Comparison of ENCODE assay signal across 8 cellular contexts in genomic region chr6:52576054-52576391, GRCh38. TPM values are rescaled to one million over a fixed set of nuclear protein-coding genes. Genes with fewer than 3 reads are reported as not detected.
DNase-seq lines count a peak whose midpoint lies in the region; ATAC-seq and TF ChIP-seq lines count a peak whose summit lies in the region.

No MANE protein-coding gene starts in this region.

- no peaks in the 10 kb centered on the region for H3K36me3 Mint-ChIP-seq in natural killer cell treated with Interleukin-12 subunit alpha and Interleukin-12 subunit beta and Interleukin-15 and Interleukin-18, amount 100 ng/mL, for 72 hours

- H4K20me1 ChIP-seq in MM.1S (ENCODE audit: insufficient read depth, low read length), result 0 out of 2 replicates have a peak, but pooled peaks cover 3% of the 10 kb centered on the region

- no peak for ATAC-seq in natural killer cell treated with Interleukin-12 subunit alpha and Interleukin-12 subunit beta and Interleukin-15 and Interleukin-18, amount 100 ng/mL, for 72 hours
- ATAC-seq in HG02840 (IDR thresholded peaks at IDR 0.05; ENCODE audit: low FRiP score, unreplicated experiment), result no peak

- no peaks in the 10 kb centered on the region for H3K9me3 Mint-ChIP-seq in natural killer cell treated with Interleukin-12 subunit alpha and Interleukin-12 subunit beta and Interleukin-15 and Interleukin-18, amount 100 ng/mL, for 72 hours

- no peak overlapping the region for H2AFZ ChIP-seq in MM.1S (ENCODE audit: low read length)

- H3K79me2 ChIP-seq in MM.1S (ENCODE audit: low read length), result peaks cover 58% of the 10 kb centered on the region

- peak overlapping the region; percentile 90 for H3K4me3 Mint-ChIP-seq in natural killer cell treated with Interleukin-12 subunit alpha and Interleukin-12 subunit beta and Interleukin-15 and Interleukin-18, amount 100 ng/mL, for 72 hours

- TF ChIP-seq CTCF in AG10803 (conservative IDR thresholded peaks at IDR 0.05; ENCODE audit: low read length) (no peak), MM.1S (IDR thresholded peaks at IDR 0.05; ENCODE audit: low read length) (no peak)

- H3K36me3 ChIP-seq in MM.1S (replicated peaks; ENCODE audit: insufficient read depth, low read length), result 0 out of 2 replicates have a peak, but pooled peaks cover 5% of the 10 kb centered on the region
- H3K36me3 ChIP-seq in ectodermal cell (ENCODE audit: control insufficient read depth, insufficient read depth, low read length), result no peaks in the 10 kb centered on the region

- no peaks in the 10 kb centered on the region for H3K27me3 Mint-ChIP-seq in natural killer cell treated with Interleukin-12 subunit alpha and Interleukin-12 subunit beta and Interleukin-15 and Interleukin-18, amount 100 ng/mL, for 72 hours

- H3K4me3 ChIP-seq in AG10803 (ENCODE audit: low read length) (peak overlapping the region; percentile 96), MM.1S (ENCODE audit: low read length) (peak overlapping the region; percentile 88), ectodermal cell (ENCODE audit: insufficient read depth, low read depth, low read length) (peak overlapping the region; percentile 65)

- WGBS in ectodermal cell, 2 experiments, result 62 to 71% methylated on average over 8 of the region's 8 CpGs

- H3K9me3 ChIP-seq in MM.1S (replicated peaks; ENCODE audit: insufficient read depth, low read length) (no peaks in the 10 kb centered on the region), ectodermal cell (ENCODE audit: control insufficient read depth, low read length) (no peaks in the 10 kb centered on the region)

- no peaks in the 10 kb centered on the region for H3K9me2 ChIP-seq in MM.1S (replicated peaks; ENCODE audit: insufficient read depth, low read length)

- H3K4me1 ChIP-seq in MM.1S (ENCODE audit: low read length) (peaks cover 24% of the 10 kb centered on the region), ectodermal cell (ENCODE audit: control insufficient read depth, insufficient read depth, low read length) (peaks cover 38% of the 10 kb centered on the region)

- H3K4me2 ChIP-seq in MM.1S (ENCODE audit: low read depth, low read length), result peak overlapping the region; percentile 97

- peaks cover 28 to 37% of the 10 kb centered on the region in 2 donors for H3K4me1 Mint-ChIP-seq in natural killer cell treated with Interleukin-12 subunit alpha and Interleukin-12 subunit beta and Interleukin-15 and Interleukin-18, amount 100 ng/mL, for 72 hours (ENCODE audit: low read depth in 2 of 2)

- H3K27ac ChIP-seq in MM.1S (ENCODE audit: low read length), result peak overlapping the region; percentile 90
- no peak overlapping the region for H3K27ac ChIP-seq in ectodermal cell (ENCODE audit: insufficient read depth, low read depth, low read length, poor library complexity, severe bottlenecking)

- H3K9ac ChIP-seq in MM.1S (ENCODE audit: low read length), result peak overlapping the region; percentile 95

- in situ Hi-C loops in ACHN (cut with HindIII; ENCODE audit: low pct_ligation_motif_present, low pct_unique_long_range_greater_than_20kb, low sequenced_read_pairs), result no loop called here

- H3F3A ChIP-seq in MM.1S (ENCODE audit: insufficient read depth, low read length), result peaks cover 53% of the 10 kb centered on the region

- peak overlapping the region; percentile 51 to 63 for H3K27ac Mint-ChIP-seq in natural killer cell treated with Interleukin-12 subunit alpha and Interleukin-12 subunit beta and Interleukin-15 and Interleukin-18, amount 100 ng/mL, for 72 hours

- DNase-seq in AG10803 (ENCODE audit: low read depth) (no peak), MM.1S (no peak), ACHN (no peak), NCI-H510A treated with DMSO at 0.1 percent for 48 hours (lab: John Stamatoyannopoulos, UW) (no peak), cortex of kidney (lab: John Stamatoyannopoulos, UW) (no peak)
- no peak for DNase-seq in natural killer cell treated with Interleukin-12 subunit alpha and Interleukin-12 subunit beta and Interleukin-15 and Interleukin-18, amount 100 ng/mL, for 72 hours (ENCODE audit: low spot score)

- H3K27me3 ChIP-seq in MM.1S (replicated peaks; ENCODE audit: insufficient read depth, low read length) (no peaks in the 10 kb centered on the region), ectodermal cell (ENCODE audit: control insufficient read depth, insufficient read depth, low read length, poor library complexity, severe bottlenecking) (no peaks in the 10 kb centered on the region)

RNA-seq across cellular contexts. Expression of gene TRAM2, which starts 0.8 kb away (rescaled TPM):
- 22.7 TPM for polyA plus RNA-seq in ectodermal cell (2013, experiment 1 of 4)
- polyA plus RNA-seq in ectodermal cell (2013, experiment 2 of 4), result 25.3 TPM
- 15.0 TPM for polyA plus RNA-seq in ectodermal cell (2013, experiment 3 of 4)
- 16.9 TPM for polyA plus RNA-seq in ectodermal cell (2013, experiment 4 of 4)
- total RNA-seq in natural killer cell treated with Interleukin-12 subunit alpha and Interleukin-12 subunit beta and Interleukin-15 and Interleukin-18, amount 100 ng/mL, for 72 hours, result 1 to 10 TPM; 2.5 to 9.0 TPM
